ENCODE assay signal across 20 cellular contexts in genomic region chr1:65623895-65624294, GRCh38.
"Had no signal": no experiment of that assay in that cellular context is flagged by ENCODE, and none has a peak within 500 bp of the region (broad histone marks: within the 10 kb centered on the region; RNA-seq: fewer than 3 reads in every experiment).

No MANE protein-coding gene starts in this region.

- FAIRE-seq: islet of Langerhans had no signal

- H3K4me2 ChIP-seq: neural progenitor cell had no signal

- H3K27me3 ChIP-seq: body of pancreas, gastroesophageal sphincter, heart right ventricle, neural progenitor cell, uterus had no signal

- H3K27ac ChIP-seq: body of pancreas, gastroesophageal sphincter, heart right ventricle, neural progenitor cell, uterus had no signal

- H3K27me3 Mint-ChIP-seq: activated CD4-positive, alpha-beta memory T cell treated with anti-CD3 and anti-CD28 coated beads for 36 hours; activated CD4-positive, alpha-beta T cell treated with anti-CD3 and anti-CD28 coated beads for 36 hours; activated CD8-positive, alpha-beta memory T cell treated with anti-CD3 and anti-CD28 coated beads, Interleukin-2, amount 10 ng/mL, durations not matched to agents 7 days and 5 days; activated naive CD4-positive, alpha-beta T cell treated with anti-CD3 and anti-CD28 coated beads, Interleukin-2, amount 50 U/mL, for 24 hours; activated T-cell treated with anti-CD3 and anti-CD28 coated beads, Interleukin-2, amount 50 U/mL, for 24 hours; stimulated activated memory B cell treated with anti-CD40 and anti-IgM and Interleukin-4, amounts not matched to agents 10 μg/mL and 1 μg/mL and 100 μg/mL, for 72 hours had no signal

- H3K9me3 Mint-ChIP-seq: activated CD4-positive, alpha-beta memory T cell treated with anti-CD3 and anti-CD28 coated beads for 36 hours; activated naive CD4-positive, alpha-beta T cell treated with anti-CD3 and anti-CD28 coated beads, Interleukin-2, amount 50 U/mL, for 24 hours; activated T-cell treated with anti-CD3 and anti-CD28 coated beads, Interleukin-2, amount 50 U/mL, for 24 hours; mesothelial cell of epicardium; neural progenitor cell; stimulated activated memory B cell treated with anti-CD40 and anti-IgM and Interleukin-4, amounts not matched to agents 10 μg/mL and 1 μg/mL and 100 μg/mL, for 72 hours had no signal

- H3K9me3 ChIP-seq: body of pancreas, gastroesophageal sphincter, heart right ventricle, uterus had no signal

- H3K4me3 ChIP-seq: body of pancreas, gastroesophageal sphincter, heart right ventricle, lung, neural progenitor cell, uterus had no signal

- DNase-seq: activated CD4-positive, alpha-beta memory T cell treated with anti-CD3 and anti-CD28 coated beads for 36 hours; activated CD4-positive, alpha-beta T cell treated with anti-CD3 and anti-CD28 coated beads for 36 hours; activated CD8-positive, alpha-beta memory T cell treated with anti-CD3 and anti-CD28 coated beads, Interleukin-2, amount 10 ng/mL, durations not matched to agents 7 days and 5 days; activated effector memory CD4-positive, alpha-beta T cell treated with anti-CD3 and anti-CD28 coated beads, Interleukin-2, amount 50 U/mL, for 16 hours; activated T-cell treated with anti-CD3 and anti-CD28 coated beads, Interleukin-2, amount 50 U/mL, for 24 hours; body of pancreas; central memory CD4-positive, alpha-beta T cell; effector memory CD4-positive, alpha-beta T cell; heart right ventricle; left colon; stimulated activated CD4-positive, alpha-beta T cell treated with anti-CD3 and anti-CD28 coated beads, Interleukin-2, amount 100 ng/mL, for 48 hours; T-helper 2 cell; uterus had no signal

- ATAC-seq: activated CD4-positive, alpha-beta T cell treated with anti-CD3 and anti-CD28 coated beads for 36 hours; activated CD8-positive, alpha-beta memory T cell treated with anti-CD3 and anti-CD28 coated beads, Interleukin-2, amount 10 ng/mL, durations not matched to agents 7 days and 5 days; body of pancreas; gastroesophageal sphincter; heart right ventricle; left colon; stimulated activated memory B cell treated with anti-CD40 and anti-IgM and Interleukin-4, amounts not matched to agents 10 μg/mL and 1 μg/mL and 100 μg/mL, for 72 hours had no signal

- H3K4me3 Mint-ChIP-seq: activated CD4-positive, alpha-beta memory T cell treated with anti-CD3 and anti-CD28 coated beads for 36 hours; activated CD4-positive, alpha-beta T cell treated with anti-CD3 and anti-CD28 coated beads for 36 hours; activated CD8-positive, alpha-beta memory T cell treated with anti-CD3 and anti-CD28 coated beads, Interleukin-2, amount 10 ng/mL, durations not matched to agents 7 days and 5 days; activated naive CD4-positive, alpha-beta T cell treated with anti-CD3 and anti-CD28 coated beads, Interleukin-2, amount 50 U/mL, for 24 hours; activated T-cell treated with anti-CD3 and anti-CD28 coated beads, Interleukin-2, amount 50 U/mL, for 24 hours; mesothelial cell of epicardium; neural progenitor cell; stimulated activated memory B cell treated with anti-CD40 and anti-IgM and Interleukin-4, amounts not matched to agents 10 μg/mL and 1 μg/mL and 100 μg/mL, for 72 hours had no signal

- H3K9ac ChIP-seq: neural progenitor cell had no signal

- H3K4me1 ChIP-seq: gastroesophageal sphincter, heart right ventricle, neural progenitor cell, uterus had no signal

- H3K27ac Mint-ChIP-seq: activated CD4-positive, alpha-beta memory T cell treated with anti-CD3 and anti-CD28 coated beads for 36 hours; activated CD4-positive, alpha-beta T cell treated with anti-CD3 and anti-CD28 coated beads for 36 hours; activated CD8-positive, alpha-beta memory T cell treated with anti-CD3 and anti-CD28 coated beads, Interleukin-2, amount 10 ng/mL, durations not matched to agents 7 days and 5 days; activated naive CD4-positive, alpha-beta T cell treated with anti-CD3 and anti-CD28 coated beads, Interleukin-2, amount 50 U/mL, for 24 hours; activated T-cell treated with anti-CD3 and anti-CD28 coated beads, Interleukin-2, amount 50 U/mL, for 24 hours; mesothelial cell of epicardium; neural progenitor cell; stimulated activated memory B cell treated with anti-CD40 and anti-IgM and Interleukin-4, amounts not matched to agents 10 μg/mL and 1 μg/mL and 100 μg/mL, for 72 hours had no signal

- H3K36me3 ChIP-seq: gastroesophageal sphincter, neural progenitor cell, uterus had no signal

- H3K4me1 Mint-ChIP-seq: activated CD4-positive, alpha-beta T cell treated with anti-CD3 and anti-CD28 coated beads for 36 hours; activated CD8-positive, alpha-beta memory T cell treated with anti-CD3 and anti-CD28 coated beads, Interleukin-2, amount 10 ng/mL, durations not matched to agents 7 days and 5 days; activated naive CD4-positive, alpha-beta T cell treated with anti-CD3 and anti-CD28 coated beads, Interleukin-2, amount 50 U/mL, for 24 hours; neural progenitor cell; stimulated activated memory B cell treated with anti-CD40 and anti-IgM and Interleukin-4, amounts not matched to agents 10 μg/mL and 1 μg/mL and 100 μg/mL, for 72 hours had no signal

- H3K36me3 Mint-ChIP-seq: activated CD4-positive, alpha-beta memory T cell treated with anti-CD3 and anti-CD28 coated beads for 36 hours; activated naive CD4-positive, alpha-beta T cell treated with anti-CD3 and anti-CD28 coated beads, Interleukin-2, amount 50 U/mL, for 24 hours; mesothelial cell of epicardium; neural progenitor cell; stimulated activated memory B cell treated with anti-CD40 and anti-IgM and Interleukin-4, amounts not matched to agents 10 μg/mL and 1 μg/mL and 100 μg/mL, for 72 hours had no signal

- H2AFZ ChIP-seq: neural progenitor cell had no signal
